ENCODE assay signal across 23 cellular contexts in genomic region chr11:26572770-26573402, GRCh38. TPM values are rescaled to one million over a fixed set of nuclear protein-coding genes. Genes with fewer than 3 reads are reported as not detected.
DNase-seq lines count a peak whose midpoint lies in the region; ATAC-seq and TF ChIP-seq lines count a peak whose summit lies in the region.
"Had no signal": no experiment of that assay in that cellular context is flagged by ENCODE, and none has a peak within 500 bp of the region (broad histone marks: within the 10 kb centered on the region; RNA-seq: fewer than 3 reads in every experiment).

No MANE protein-coding gene starts in this region.

- H3K27ac ChIP-seq in lower lobe of right lung, result peak overlapping the region; percentile 75
- H3K27ac ChIP-seq: adrenal gland; BLaER1 treated with 17β-estradiol and CSF1 and Interleukin-3, amounts not matched to agents 10 nM and 100 nM; HL-60 had no signal

- intact Hi-C loops in lower lobe of right lung (cut with DNase I), result no loop called here

- CTCF ChIA-PET in HEK293T (lab: Yijun Ruan, JAX), result interaction anchor here (1.1 kb wide), 1 partner anchor 286 kb away, joined by 3 read pairs; no protein-coding TSS in a partner anchor

- no peaks in the 10 kb centered on the region for H3K9me3 Mint-ChIP-seq in type B pancreatic cell
- H3K9me3 Mint-ChIP-seq: activated T-helper 17 cell treated with anti-CD3 and anti-CD28 coated beads, Interleukin-2, amount 50 U/mL, for 72 hours had no signal

- no peaks in the 10 kb centered on the region for H3K36me3 ChIP-seq in lower lobe of right lung
- H3K36me3 ChIP-seq: adrenal gland; BLaER1 treated with 17β-estradiol and CSF1 and Interleukin-3, amounts not matched to agents 10 nM and 100 nM had no signal

- ATAC-seq in lower lobe of right lung, result peak; percentile 91 to 96
- ATAC-seq: activated CD8-positive, alpha-beta T cell treated with anti-CD3 and anti-CD28 coated beads for 36 hours; activated T-helper 17 cell treated with anti-CD3 and anti-CD28 coated beads, Interleukin-2, amount 50 U/mL, for 72 hours; left lobe of liver; T-cell had no signal

- no peak for TF ChIP-seq CTCF in epithelial cell of esophagus (IDR thresholded peaks at IDR 0.05; ENCODE audit: insufficient read depth, low read depth, low read length, missing control alignments)
- TF ChIP-seq CTCF in lower lobe of right lung (IDR thresholded peaks at IDR 0.05), result no peak
- TF ChIP-seq CTCF in type B pancreatic cell (conservative IDR thresholded peaks at IDR 0.05), result no peak

- H3K4me1 ChIP-seq in lower lobe of right lung, result no peaks in the 10 kb centered on the region
- H3K4me1 ChIP-seq: adrenal gland; BLaER1 treated with 17β-estradiol and CSF1 and Interleukin-3, amounts not matched to agents 10 nM and 100 nM had no signal

- H3K9me3 ChIP-seq in lower lobe of right lung, result no peaks in the 10 kb centered on the region
- H3K9me3 ChIP-seq: adrenal gland; BLaER1 treated with 17β-estradiol and CSF1 and Interleukin-3, amounts not matched to agents 10 nM and 100 nM had no signal

- H3K4me3 Mint-ChIP-seq in type B pancreatic cell, result peak overlapping the region; percentile 77
- H3K4me3 Mint-ChIP-seq: activated CD8-positive, alpha-beta T cell treated with anti-CD3 and anti-CD28 coated beads for 36 hours; activated T-helper 17 cell treated with anti-CD3 and anti-CD28 coated beads, Interleukin-2, amount 50 U/mL, for 72 hours; T-cell had no signal

- POLR2A ChIA-PET in HEK293T (lab: Yijun Ruan, JAX), result no interaction called here

- H3K4me3 ChIP-seq in epithelial cell of esophagus (ENCODE audit: low read length), result no peak overlapping the region
- peak overlapping the region; percentile 12 for H3K4me3 ChIP-seq in lower lobe of right lung
- H3K4me3 ChIP-seq: adrenal gland; BLaER1 treated with 17β-estradiol and CSF1 and Interleukin-3, amounts not matched to agents 10 nM and 100 nM had no signal

- DNase-seq in NCI-H2196 (lab: John Stamatoyannopoulos, UW; ENCODE audit: unreplicated experiment) (peak; percentile 3), NCI-H2196 treated with DMSO at 0.1 percent for 48 hours (lab: John Stamatoyannopoulos, UW; ENCODE audit: unreplicated experiment) (no peak), epithelial cell of esophagus (ENCODE audit: low read depth) (peak; percentile 38), lower lobe of right lung (peak; percentile 51), type B pancreatic cell (ENCODE audit: extremely low spot score, unreplicated experiment) (no peak), SW 1271 (lab: John Stamatoyannopoulos, UW) (no peak), HEK293T (ENCODE audit: extremely low spot score) (no peak), foreskin melanocyte (no peak)
- DNase-seq: activated CD8-positive, alpha-beta T cell treated with anti-CD3 and anti-CD28 coated beads for 36 hours; adrenal gland; central memory CD4-positive, alpha-beta T cell; effector CD4-positive, alpha-beta T cell; KBM-7; NCI-H2171; NK-92 treated with Interleukin-12 subunit alpha and Interleukin-12 subunit beta, amount 100 ng/mL, for 24 hours; stimulated activated naive CD4-positive, alpha-beta T cell treated with Interleukin-2 at 50 U/mL for 16 hours; T-cell had no signal

- no peaks in the 10 kb centered on the region for H3K27me3 Mint-ChIP-seq in type B pancreatic cell
- H3K27me3 Mint-ChIP-seq: activated CD8-positive, alpha-beta T cell treated with anti-CD3 and anti-CD28 coated beads for 36 hours; activated T-helper 17 cell treated with anti-CD3 and anti-CD28 coated beads, Interleukin-2, amount 50 U/mL, for 72 hours; T-cell had no signal

- peak overlapping the region; percentile 98 for H3K27ac Mint-ChIP-seq in type B pancreatic cell
- H3K27ac Mint-ChIP-seq: activated CD8-positive, alpha-beta T cell treated with anti-CD3 and anti-CD28 coated beads for 36 hours; activated T-helper 17 cell treated with anti-CD3 and anti-CD28 coated beads, Interleukin-2, amount 50 U/mL, for 72 hours; T-cell had no signal

- H3K4me1 Mint-ChIP-seq in type B pancreatic cell (ENCODE audit: unreplicated experiment), result peaks cover 18% of the 10 kb centered on the region
- H3K4me1 Mint-ChIP-seq: activated T-helper 17 cell treated with anti-CD3 and anti-CD28 coated beads, Interleukin-2, amount 50 U/mL, for 72 hours; T-cell had no signal

- no peaks in the 10 kb centered on the region for H3K36me3 Mint-ChIP-seq in type B pancreatic cell
- H3K36me3 Mint-ChIP-seq: T-cell had no signal

- no peaks in the 10 kb centered on the region for H3K27me3 ChIP-seq in lower lobe of right lung (ENCODE audit: low read depth)
- H3K27me3 ChIP-seq: adrenal gland; BLaER1 treated with 17β-estradiol and CSF1 and Interleukin-3, amounts not matched to agents 10 nM and 100 nM had no signal

TF ChIP-seq in HEK293T, 16 proteins besides CTCF, POLR2A, EP300 and RAD21:
- no peak for TF ChIP-seq FOXK2 (IDR thresholded peaks at IDR 0.05)
- no peak for TF ChIP-seq BHLHE40 (IDR thresholded peaks at IDR 0.05; ENCODE audit: borderline replicate concordance)
- TF ChIP-seq L3MBTL2 (conservative IDR thresholded peaks at IDR 0.05), result no peak
- TF ChIP-seq FOXM1 (IDR thresholded peaks at IDR 0.05; ENCODE audit: borderline replicate concordance), result no peak
- TF ChIP-seq SUZ12 (IDR thresholded peaks at IDR 0.05), result no peak
- TF ChIP-seq FOXA1 (IDR thresholded peaks at IDR 0.05), result no peak
- no peak for TF ChIP-seq HDGF (IDR thresholded peaks at IDR 0.05; ENCODE audit: borderline replicate concordance)

RNA-seq across cellular contexts. Expression of gene MUC15, which starts 0.8 kb away (rescaled TPM):
- total RNA-seq in lower lobe of right lung (22.6 TPM), type B pancreatic cell (ENCODE audit: low replicate concordance) (6.9 and 19.7 TPM in 2 replicates)
- total RNA-seq: activated CD8-positive, alpha-beta T cell treated with anti-CD3 and anti-CD28 coated beads for 36 hours; activated T-helper 17 cell treated with anti-CD3 and anti-CD28 coated beads, Interleukin-2, amount 50 U/mL, for 72 hours; left lobe of liver; myocyte; pulmonary artery endothelial cell; T-cell had no signal

Comparison
In these comparisons a context has a peak if more than half of its experiments do, and no peak if none do; other contexts are left out.
1. DNase-seq: peak in NCI-H2196 (single experiment), epithelial cell of esophagus (single experiment) and lower lobe of right lung (single experiment); none in NCI-H2196 treated with DMSO at 0.1 percent for 48 hours (single experiment), type B pancreatic cell (single experiment), SW 1271 (0 of 2), HEK293T (single experiment) and foreskin melanocyte (single experiment).